8 cellular contexts compared by ENCODE assay signal in genomic region chr6:142927274-142927586, GRCh38. TPM values are rescaled to one million over a fixed set of nuclear protein-coding genes. Genes with fewer than 3 reads are reported as not detected.
DNase-seq lines count a peak whose midpoint lies in the region; ATAC-seq and TF ChIP-seq lines count a peak whose summit lies in the region.

No MANE protein-coding gene starts in this region.

- peaks cover 33% of the 10 kb centered on the region for H3K4me1 Mint-ChIP-seq in T-helper 17 cell

- TF ChIP-seq CTCF in fibroblast of villous mesenchyme (IDR thresholded peaks at IDR 0.05; ENCODE audit: insufficient read depth, low read depth, low read length): no peak
- TF ChIP-seq CTCF in retinal pigment epithelial cell (conservative IDR thresholded peaks at IDR 0.05; ENCODE audit: low read depth, low read length): no peak

- peaks cover 98% of the 10 kb centered on the region for H3K79me2 ChIP-seq in GM23248 (ENCODE audit: insufficient read depth)

- peak overlapping the region; percentile 97 for H3K4me3 Mint-ChIP-seq in T-helper 17 cell

- DNase-seq in GM23248 (no peak), T-helper 17 cell (no peak), fibroblast of villous mesenchyme (ENCODE audit: low read depth) (peak; percentile 73), retinal pigment epithelial cell (ENCODE audit: low read depth) (no peak), NCI-H2227 (lab: John Stamatoyannopoulos, UW; ENCODE audit: unreplicated experiment) (no peak), NCI-H146 (lab: John Stamatoyannopoulos, UW) (no peak)

- ATAC-seq in T-helper 17 cell: no peak
- no peak for ATAC-seq in HG02970 (IDR thresholded peaks at IDR 0.05; ENCODE audit: low FRiP score, unreplicated experiment)
- ATAC-seq in GM19397 (IDR thresholded peaks at IDR 0.05; ENCODE audit: unreplicated experiment): no peak

- H3K4me3 ChIP-seq in GM23248 (peak overlapping the region; percentile 77), fibroblast of villous mesenchyme (ENCODE audit: low read depth, low read length) (peak overlapping the region; percentile 66), retinal pigment epithelial cell (ENCODE audit: low read length) (peak overlapping the region; percentile 71)

- in situ Hi-C loops in GM23248 (cut with MboI): no loop called here

- H3K36me3 Mint-ChIP-seq in T-helper 17 cell (ENCODE audit: low read depth): peaks cover 2% of the 10 kb centered on the region

- no peaks in the 10 kb centered on the region for H4K20me1 ChIP-seq in GM23248 (ENCODE audit: insufficient read depth)

- peaks cover 51% of the 10 kb centered on the region for H3K4me1 ChIP-seq in GM23248 (ENCODE audit: insufficient read depth)

- peak overlapping the region; percentile 91 for H3K27ac ChIP-seq in GM23248

- H3K27me3 ChIP-seq in GM23248 (replicated peaks; ENCODE audit: insufficient read depth): no peaks in the 10 kb centered on the region

- H3F3A ChIP-seq in GM23248 (ENCODE audit: insufficient read depth): peaks cover 49% of the 10 kb centered on the region

- H3K36me3 ChIP-seq in GM23248 (ENCODE audit: low read depth): no peaks in the 10 kb centered on the region

- H3K9me2 ChIP-seq in GM23248 (ENCODE audit: insufficient read depth): no peaks in the 10 kb centered on the region

- H3K9ac ChIP-seq in GM23248: peak overlapping the region; percentile 93

- no peaks in the 10 kb centered on the region for H3K27me3 Mint-ChIP-seq in T-helper 17 cell

- peak overlapping the region; percentile 95 for H3K4me2 ChIP-seq in GM23248 (ENCODE audit: unreplicated experiment)

- peak overlapping the region; percentile 50 for H2AFZ ChIP-seq in GM23248

- peak overlapping the region; percentile 98 for H3K27ac Mint-ChIP-seq in T-helper 17 cell

- H3K9me3 ChIP-seq in GM23248 (ENCODE audit: low read depth): no peaks in the 10 kb centered on the region
- H3K9me3 ChIP-seq in T-helper 17 cell (ENCODE audit: control insufficient read depth, low read length, poor library complexity, severe bottlenecking): no peaks in the 10 kb centered on the region

- WGBS in GM23248 (ENCODE audit: low coverage in 1 of 2, low lambda C conversion rate in 2 of 2, missing lambda C conversion rate in 2 of 2), 2 experiments: 1% methylated on average over 7 of the region's 7 CpGs

RNA-seq across cellular contexts. Expression of gene HIVEP2, which starts 17.7 kb away (rescaled TPM):
- total RNA-seq in GM23248 (2014; rRNA removed; shearing (Covaris generic)): 15.0 and 21.0 TPM in 2 replicates
- polyA plus RNA-seq in GM23248 (2016; fragmentation: Nextera tagmentation; extraction: Ambion mirVana): 6.8 and 8.3 TPM in 2 replicates
- total RNA-seq in T-helper 17 cell (10 to 100 TPM; 73.6 to 78.6 TPM), fibroblast of villous mesenchyme (18.0 and 28.9 TPM in 2 replicates)
